Comparison of ENCODE assay signal across 25 cellular contexts in genomic region chr12:8099235-8099634, GRCh38. TPM values are rescaled to one million over a fixed set of nuclear protein-coding genes. Genes with fewer than 3 reads are reported as not detected.
"Had no signal": no experiment of that assay in that cellular context is flagged by ENCODE, and none has a peak within 500 bp of the region (broad histone marks: within the 10 kb centered on the region; RNA-seq: fewer than 3 reads in every experiment).

No MANE protein-coding gene starts in this region.

- H3K9me3 Mint-ChIP-seq: activated naive CD4-positive, alpha-beta T cell treated with anti-CD3 and anti-CD28 coated beads, Interleukin-2, amount 50 U/mL, for 24 hours; T-cell had no signal

- H3K27me3 Mint-ChIP-seq: activated naive CD4-positive, alpha-beta T cell treated with anti-CD3 and anti-CD28 coated beads, Interleukin-2, amount 50 U/mL, for 24 hours; T-cell had no signal

- H3K27ac ChIP-seq: SK-N-MC, VCaP had no signal

- H3K4me3 ChIP-seq: SK-N-MC had no signal

- H3K4me3 Mint-ChIP-seq: activated naive CD4-positive, alpha-beta T cell treated with anti-CD3 and anti-CD28 coated beads, Interleukin-2, amount 50 U/mL, for 24 hours; T-cell had no signal

- ATAC-seq: Panc1, Right ventricle myocardium inferior, T-cell had no signal

- DNase-seq: activated CD4-positive, alpha-beta T cell treated with anti-CD3 and anti-CD28 coated beads for 48 hours; activated CD4-positive, alpha-beta T cell treated with anti-CD3 and anti-CD28 coated beads, Interleukin-2, amount 50 U/mL, for 48 hours; activated effector memory CD4-positive, alpha-beta T cell treated with anti-CD3 and anti-CD28 coated beads, Interleukin-2, amount 50 U/mL, for 16 hours; aorta; central memory CD4-positive, alpha-beta T cell; Kasumi-1; KBM-7; NCI-H1048; NCI-H1930; NCI-H2171; NCI-H2227 treated with DMSO at 0.1 percent for 48 hours; NCI-H510A; NCI-H526 treated with DMSO at 0.1 percent for 48 hours; NCI-H82; RPMI8226; T-cell had no signal

RNA-seq across cellular contexts. Expression of gene C3AR1, which starts 33.1 kb away (rescaled TPM):
- total RNA-seq: bronchial epithelial cell, OCI-LY7 had no signal

RNA-seq across cellular contexts. Expression of gene ZNF705A, which starts 57.6 kb away (rescaled TPM):
- total RNA-seq: activated CD8-positive, alpha-beta memory T cell treated with anti-CD3 and anti-CD28 coated beads for 36 hours; aorta; bronchial epithelial cell; OCI-LY7; Right ventricle myocardium inferior; T-cell; T-helper 2 cell treated with Interferon-gamma antibody and Interleukin-4, amounts not matched to agents 100 ng/mL and 5 ng/mL, for 36 hours had no signal
- polyA plus RNA-seq: aorta had no signal
